12 cellular contexts compared by ENCODE assay signal in genomic region chr1:178283409-178283808, GRCh38.
DNase-seq lines count a peak whose midpoint lies in the region; ATAC-seq and TF ChIP-seq lines count a peak whose summit lies in the region.
"Had no signal": no experiment of that assay in that cellular context is flagged by ENCODE, and none has a peak within 500 bp of the region (broad histone marks: within the 10 kb centered on the region; RNA-seq: fewer than 3 reads in every experiment).

No MANE protein-coding gene starts in this region.

- H2AFZ ChIP-seq in Loucy (ENCODE audit: low read length) (0 out of 2 replicates have a peak overlapping the region, but pooled peaks have one; percentile 3), hepatocyte (no peak overlapping the region)

- H3K27ac ChIP-seq in VCaP (peak overlapping the region; percentile 37), psoas muscle (no peak overlapping the region), hepatocyte (no peak overlapping the region)

- no peaks in the 10 kb centered on the region for H3K9me2 ChIP-seq in Loucy (replicated peaks; ENCODE audit: low read depth, low read length)
- H3K9me2 ChIP-seq in hepatocyte (replicated peaks; ENCODE audit: insufficient read depth): no peaks in the 10 kb centered on the region

- TF ChIP-seq CTCF in Loucy (conservative IDR thresholded peaks at IDR 0.05; ENCODE audit: low read length) (no peak), VCaP (conservative IDR thresholded peaks at IDR 0.05) (no peak), psoas muscle (IDR thresholded peaks at IDR 0.05) (no peak), hepatocyte (IDR thresholded peaks at IDR 0.05; ENCODE audit: poor library complexity) (no peak)

- peak; percentile 95 for DNase-seq in iPS DF 4.7 (ENCODE audit: extremely low read depth, low spot score)
- DNase-seq in middle frontal gyrus (ENCODE audit: extremely low spot score, low spot score): no peak
- no peak for DNase-seq in psoas muscle
- DNase-seq in hepatocyte (ENCODE audit: low spot score): no peak
- DNase-seq: activated CD4-positive, alpha-beta T cell treated with anti-CD3 and anti-CD28 coated beads, Interleukin-2, amount 50 U/mL, for 1 hour; activated naive CD4-positive, alpha-beta T cell treated with anti-CD3 and anti-CD28 coated beads, Interleukin-2, amount 10 ng/mL, durations not matched to agents 7 days and 5 days; MM.1S; mucosa of descending colon; NCI-H510A had no signal

- H3K27me3 ChIP-seq in Loucy (ENCODE audit: insufficient read depth, low read length, poor library complexity, severe bottlenecking): no peaks in the 10 kb centered on the region
- no peaks in the 10 kb centered on the region for H3K27me3 ChIP-seq in psoas muscle (ENCODE audit: insufficient read depth in 3 of 3, low read length in 2 of 3)
- H3K27me3 ChIP-seq in hepatocyte: no peaks in the 10 kb centered on the region

- no peak overlapping the region for H3K9ac ChIP-seq in Loucy (ENCODE audit: low read depth, low read length, poor library complexity, severe bottlenecking)

- H3K9me3 ChIP-seq in Loucy (ENCODE audit: insufficient read depth, low read depth, low read length) (no peaks in the 10 kb centered on the region), psoas muscle (no peaks in the 10 kb centered on the region), hepatocyte (ENCODE audit: low read depth) (no peaks in the 10 kb centered on the region)
- H3K9me3 ChIP-seq: mucosa of descending colon had no signal

- no peak for ATAC-seq in psoas muscle
- ATAC-seq in GM21447 (IDR thresholded peaks at IDR 0.05; ENCODE audit: unreplicated experiment): no peak
- ATAC-seq: mucosa of descending colon had no signal

- H3K79me2 ChIP-seq in Loucy (ENCODE audit: insufficient read depth, low read length): no peaks in the 10 kb centered on the region
- H3K79me2 ChIP-seq in hepatocyte: peaks cover 32% of the 10 kb centered on the region

- intact Hi-C loops in psoas muscle (cut with DNase I): loop anchor here (5.0 to 10.0 kb wide), 3 partner anchors 246 to 336 kb away; no protein-coding TSS in a partner anchor

- H3K36me3 ChIP-seq in Loucy (ENCODE audit: insufficient read depth, low read length) (no peaks in the 10 kb centered on the region), psoas muscle (ENCODE audit: insufficient read depth in 1 of 2, low read depth in 1 of 2) (no peaks in the 10 kb centered on the region), hepatocyte (replicated peaks; ENCODE audit: insufficient read depth, low read depth) (no peaks in the 10 kb centered on the region)

- no peaks in the 10 kb centered on the region for H4K20me1 ChIP-seq in Loucy (ENCODE audit: insufficient read depth, low read length, poor library complexity, severe bottlenecking)
- H4K20me1 ChIP-seq in hepatocyte (ENCODE audit: insufficient read depth, poor library complexity, severe bottlenecking): no peaks in the 10 kb centered on the region

- WGBS in psoas muscle, 3 donors: 70 to 78% (median 70%) methylated on average over 5 of the region's 5 CpGs
- 49% methylated on average over 5 of the region's 5 CpGs for WGBS in hepatocyte (ENCODE audit: low lambda C conversion rate, missing lambda C conversion rate)

- H3K4me2 ChIP-seq in Loucy (ENCODE audit: low read depth, low read length, poor library complexity, severe bottlenecking): no peak overlapping the region
- no peak overlapping the region for H3K4me2 ChIP-seq in hepatocyte

- H3K4me3 ChIP-seq in Loucy (ENCODE audit: low read length, poor library complexity, severe bottlenecking) (no peak overlapping the region), psoas muscle (no peak overlapping the region), hepatocyte (no peak overlapping the region)
- H3K4me3 ChIP-seq: mucosa of descending colon had no signal

- H3F3A ChIP-seq in Loucy (ENCODE audit: low read depth): no peaks in the 10 kb centered on the region

- H3K4me1 ChIP-seq in Loucy (ENCODE audit: insufficient read depth, low read length, poor library complexity, severe bottlenecking) (no peaks in the 10 kb centered on the region), psoas muscle (no peaks in the 10 kb centered on the region), hepatocyte (ENCODE audit: insufficient read depth) (peaks cover under 1% of the 10 kb centered on the region)
